ENCODE assay signal across 1 cellular context in the genomic region with DNA sequence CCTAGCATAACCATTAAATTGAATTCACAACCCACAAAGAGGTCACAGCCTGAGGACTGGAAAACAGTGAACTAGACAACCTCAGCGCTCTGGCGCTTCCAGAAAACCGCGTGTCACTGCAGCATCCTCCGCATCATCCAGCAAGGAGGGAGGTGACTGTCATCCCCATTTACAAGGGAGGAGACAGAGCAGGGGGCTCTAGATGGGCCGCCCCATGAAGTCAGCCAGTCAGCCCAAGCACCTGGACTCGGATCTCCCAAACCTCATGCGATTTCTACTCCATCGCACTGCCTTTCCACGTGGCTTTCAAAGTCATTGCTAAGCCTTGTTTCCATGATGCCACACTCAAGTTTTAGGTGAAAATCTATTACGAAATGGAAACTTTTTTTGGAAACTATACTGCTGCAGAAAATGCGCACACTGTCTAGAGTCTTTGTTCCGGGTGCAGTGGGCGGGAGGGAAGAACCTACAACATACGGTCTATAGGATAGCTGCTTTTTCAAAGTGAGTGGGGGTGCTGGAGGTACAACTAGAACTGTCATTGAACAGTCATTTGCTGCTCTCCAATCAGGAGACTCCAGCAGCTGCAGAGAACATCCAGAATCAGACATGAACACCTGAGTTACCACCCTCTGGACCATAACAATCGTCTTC.
TF ChIP-seq lines count a peak whose summit lies in the region.

No MANE protein-coding gene starts in this region.

TF ChIP-seq in SK-N-SH, 30 proteins besides CTCF, POLR2A, EP300 and RAD21 (continued from another document):
- TF ChIP-seq, protein P1, sequence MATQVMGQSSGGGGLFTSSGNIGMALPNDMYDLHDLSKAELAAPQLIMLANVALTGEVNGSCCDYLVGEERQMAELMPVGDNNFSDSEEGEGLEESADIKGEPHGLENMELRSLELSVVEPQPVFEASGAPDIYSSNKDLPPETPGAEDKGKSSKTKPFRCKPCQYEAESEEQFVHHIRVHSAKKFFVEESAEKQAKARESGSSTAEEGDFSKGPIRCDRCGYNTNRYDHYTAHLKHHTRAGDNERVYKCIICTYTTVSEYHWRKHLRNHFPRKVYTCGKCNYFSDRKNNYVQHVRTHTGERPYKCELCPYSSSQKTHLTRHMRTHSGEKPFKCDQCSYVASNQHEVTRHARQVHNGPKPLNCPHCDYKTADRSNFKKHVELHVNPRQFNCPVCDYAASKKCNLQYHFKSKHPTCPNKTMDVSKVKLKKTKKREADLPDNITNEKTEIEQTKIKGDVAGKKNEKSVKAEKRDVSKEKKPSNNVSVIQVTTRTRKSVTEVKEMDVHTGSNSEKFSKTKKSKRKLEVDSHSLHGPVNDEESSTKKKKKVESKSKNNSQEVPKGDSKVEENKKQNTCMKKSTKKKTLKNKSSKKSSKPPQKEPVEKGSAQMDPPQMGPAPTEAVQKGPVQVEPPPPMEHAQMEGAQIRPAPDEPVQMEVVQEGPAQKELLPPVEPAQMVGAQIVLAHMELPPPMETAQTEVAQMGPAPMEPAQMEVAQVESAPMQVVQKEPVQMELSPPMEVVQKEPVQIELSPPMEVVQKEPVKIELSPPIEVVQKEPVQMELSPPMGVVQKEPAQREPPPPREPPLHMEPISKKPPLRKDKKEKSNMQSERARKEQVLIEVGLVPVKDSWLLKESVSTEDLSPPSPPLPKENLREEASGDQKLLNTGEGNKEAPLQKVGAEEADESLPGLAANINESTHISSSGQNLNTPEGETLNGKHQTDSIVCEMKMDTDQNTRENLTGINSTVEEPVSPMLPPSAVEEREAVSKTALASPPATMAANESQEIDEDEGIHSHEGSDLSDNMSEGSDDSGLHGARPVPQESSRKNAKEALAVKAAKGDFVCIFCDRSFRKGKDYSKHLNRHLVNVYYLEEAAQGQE (IDR thresholded peaks at IDR 0.05; ENCODE audit: low read depth, low read length): no peak
